ENCODE assay signal across 10 cellular contexts in the genomic region with DNA sequence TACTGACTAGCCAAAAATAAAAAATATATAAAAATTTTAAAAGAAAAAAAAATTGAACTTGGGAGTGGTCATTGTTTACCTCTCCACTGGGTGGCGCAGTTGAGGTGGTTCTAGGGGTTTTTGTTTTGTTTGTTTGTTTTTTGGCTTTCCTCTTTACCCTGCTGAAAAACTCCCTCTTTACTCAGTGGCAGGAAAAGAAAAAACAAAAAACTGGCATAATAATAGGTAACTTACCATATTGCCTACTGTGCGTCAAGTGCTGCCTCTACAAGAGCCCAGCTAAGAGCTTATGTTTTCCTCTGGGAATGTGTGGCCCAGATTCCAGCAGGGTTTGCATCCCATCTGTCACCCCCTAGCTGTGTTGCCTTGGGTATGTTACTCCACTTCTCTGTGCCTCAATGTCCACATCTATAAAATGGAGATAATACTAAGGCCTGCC. TPM values are rescaled to one million over a fixed set of nuclear protein-coding genes. Genes with fewer than 3 reads are reported as not detected.
DNase-seq lines count a peak whose midpoint lies in the region; ATAC-seq and TF ChIP-seq lines count a peak whose summit lies in the region.
"Not testable (repeated sequence)": the region's sequence is repeated elsewhere in the genome, so short reads cannot be mapped to it uniquely, and the experiment has no call there.
"Had no signal": no experiment of that assay in that cellular context is flagged by ENCODE, and none has a peak within 500 bp of the region (broad histone marks: within the 10 kb centered on the region; RNA-seq: fewer than 3 reads in every experiment).

No MANE protein-coding gene starts in this region.

- H4K20me1 ChIP-seq in PC-9 (ENCODE audit: insufficient read depth), result not testable (repeated sequence)

- H3K27me3 Mint-ChIP-seq in CD4-positive, alpha-beta T cell; activated CD4-positive, alpha-beta memory T cell treated with anti-CD3 and anti-CD28 coated beads, Interleukin-2, amount 10 ng/mL, durations not matched to agents 7 days and 5 days: not testable (repeated sequence)
- peaks cover 29% of the 10 kb centered on the region for H3K27me3 Mint-ChIP-seq in HFFc6 (ENCODE audit: insufficient read depth)

- H3K27ac ChIP-seq in CD4-positive, alpha-beta T cell (ENCODE audit: low read depth, low read length); PC-9; brain microvascular endothelial cell: not testable (repeated sequence)

- H3K4me2 ChIP-seq in PC-9, result not testable (repeated sequence)

- ATAC-seq in CD4-positive, alpha-beta T cell (ENCODE audit: poor library complexity), result peak; percentile 15
- ATAC-seq in mucosa of descending colon, result peak; percentile 38

- H3K36me3 Mint-ChIP-seq in CD4-positive, alpha-beta T cell (ENCODE audit: low read depth); HFFc6 (ENCODE audit: low read depth); activated CD4-positive, alpha-beta memory T cell treated with anti-CD3 and anti-CD28 coated beads, Interleukin-2, amount 10 ng/mL, durations not matched to agents 7 days and 5 days (ENCODE audit: low read depth): not testable (repeated sequence)

- H3K9me3 Mint-ChIP-seq in CD4-positive, alpha-beta T cell; HFFc6; activated CD4-positive, alpha-beta memory T cell treated with anti-CD3 and anti-CD28 coated beads, Interleukin-2, amount 10 ng/mL, durations not matched to agents 7 days and 5 days: not testable (repeated sequence)

- not testable (repeated sequence) for H3K4me3 Mint-ChIP-seq in CD4-positive, alpha-beta T cell; HFFc6; activated CD4-positive, alpha-beta memory T cell treated with anti-CD3 and anti-CD28 coated beads, Interleukin-2, amount 10 ng/mL, durations not matched to agents 7 days and 5 days

- BruUV-seq in PC-9 (replicated peaks; lab: Mats Ljungman, UMichigan), result not testable (repeated sequence)

- peaks cover 20% of the 10 kb centered on the region for H3K4me1 Mint-ChIP-seq in CD4-positive, alpha-beta T cell (ENCODE audit: low read depth)
- H3K4me1 Mint-ChIP-seq in HFFc6 (ENCODE audit: low read depth), result not testable (repeated sequence)
- peaks cover 24% of the 10 kb centered on the region for H3K4me1 Mint-ChIP-seq in activated CD4-positive, alpha-beta memory T cell treated with anti-CD3 and anti-CD28 coated beads, Interleukin-2, amount 10 ng/mL, durations not matched to agents 7 days and 5 days

- not testable (repeated sequence) for H3K36me3 ChIP-seq in PC-9 (ENCODE audit: low read depth); brain microvascular endothelial cell (replicated peaks); mucosa of descending colon (ENCODE audit: low read depth)

- not testable (repeated sequence) for H3K9me3 ChIP-seq in CD4-positive, alpha-beta T cell (ENCODE audit: control insufficient read depth, low read length); PC-9 (ENCODE audit: insufficient read depth, low read depth); mucosa of descending colon

- CTCF ChIA-PET in CD4-positive, alpha-beta T cell (lab: Charles Lee), result interaction anchor here (0.6 to 2.1 kb wide), 3 partner anchors 18 to 136 kb away, joined by 3 to 15 read pairs (median 9); no protein-coding TSS in a partner anchor
- CTCF ChIA-PET in PC-9 (lab: Charles Lee), result interaction anchor here (0.5 to 1.0 kb wide), 2 partner anchors 152 to 628 kb away, joined by 3 to 4 read pairs; no protein-coding TSS in a partner anchor
- CTCF ChIA-PET in activated CD4-positive, alpha-beta memory T cell treated with anti-CD3 and anti-CD28 coated beads, Interleukin-2, amount 10 ng/mL, durations not matched to agents 7 days and 5 days (lab: Charles Lee), result interaction anchor here (1.2 to 2.6 kb wide), 5 partner anchors 9 to 307 kb away, joined by 3 to 22 read pairs (median 5); no protein-coding TSS in a partner anchor

- H3K4me1 ChIP-seq in PC-9 (replicated peaks; ENCODE audit: insufficient read depth); mucosa of descending colon (ENCODE audit: low read depth): not testable (repeated sequence)

- H2AFZ ChIP-seq in PC-9, result not testable (repeated sequence)

- H3K4me3 ChIP-seq in PC-9; brain microvascular endothelial cell (ENCODE audit: low read depth, low read length); foreskin fibroblast (ENCODE audit: low read depth in 1 of 2, low read length in 2 of 2); mucosa of descending colon: not testable (repeated sequence)

- H3F3A ChIP-seq in PC-9 (ENCODE audit: insufficient read depth, low read depth), result not testable (repeated sequence)

- intact Hi-C loops in CD4-positive, alpha-beta T cell (cut with DNase I, micrococcal nuclease), result loop anchor here (1.0 to 5.0 kb wide), 4 partner anchors 18 to 182 kb away; partner anchors contain the start of gene HNRNPUL1 (in 1 of the 2)
- intact Hi-C loops in PC-9 (cut with micrococcal nuclease; ENCODE audit: unreplicated experiment), result loop anchor here (2.0 to 5.0 kb wide), 2 partner anchors 78 to 181 kb away; no protein-coding TSS in a partner anchor
- intact Hi-C loops in mucosa of descending colon (cut with DNase I, micrococcal nuclease), result not testable (repeated sequence)

- TF ChIP-seq CTCF in CD4-positive, alpha-beta T cell (IDR thresholded peaks at IDR 0.05), result peak; percentile 75
- TF ChIP-seq CTCF in HFFc6 (IDR thresholded peaks at IDR 0.05) (peak; percentile 89), PC-9 (conservative IDR thresholded peaks at IDR 0.05) (peak; percentile 86), brain microvascular endothelial cell (IDR thresholded peaks at IDR 0.05; ENCODE audit: low read depth, low read length, missing control alignments) (peak; percentile 71), foreskin fibroblast (IDR thresholded peaks at IDR 0.05; ENCODE audit: low read depth, low read length) (peak; percentile 52), mucosa of descending colon (IDR thresholded peaks at IDR 0.05) (peak; percentile 66)

- H3K79me2 ChIP-seq in PC-9 (ENCODE audit: low read depth), result not testable (repeated sequence)

- POLR2A ChIA-PET in CD4-positive, alpha-beta T cell (lab: Charles Lee), result interaction anchor here (0.7 kb wide), 1 partner anchor 464 kb away, joined by 3 read pairs; no protein-coding TSS in a partner anchor
- POLR2A ChIA-PET in PC-9 (lab: Charles Lee; ENCODE audit: unreplicated experiment), result not testable (repeated sequence)
- POLR2A ChIA-PET in activated CD4-positive, alpha-beta memory T cell treated with anti-CD3 and anti-CD28 coated beads, Interleukin-2, amount 10 ng/mL, durations not matched to agents 7 days and 5 days (lab: Charles Lee), result interaction anchor here (1.4 kb wide), 1 partner anchor 18 kb away, joined by 3 read pairs; no protein-coding TSS in a partner anchor

- H3K27ac Mint-ChIP-seq in CD4-positive, alpha-beta T cell, result peak overlapping the region; percentile 54
- H3K27ac Mint-ChIP-seq in HFFc6; activated CD4-positive, alpha-beta memory T cell treated with anti-CD3 and anti-CD28 coated beads, Interleukin-2, amount 10 ng/mL, durations not matched to agents 7 days and 5 days: not testable (repeated sequence)

- in situ Hi-C loops in brain microvascular endothelial cell (cut with HindIII; ENCODE audit: low pct_ligation_motif_present, low sequenced_read_pairs), result not testable (repeated sequence)

- not testable (repeated sequence) for H3K9me2 ChIP-seq in PC-9 (ENCODE audit: insufficient read depth)

- DNase-seq in CD4-positive, alpha-beta T cell, result peak; percentile 22 to 57 (median 42)
- DNase-seq in HFFc6, brain microvascular endothelial cell: not testable (repeated sequence)
- peak in 1 of 2 experiments; percentile 26 for DNase-seq in PC-9
- DNase-seq in activated CD4-positive, alpha-beta memory T cell treated with anti-CD3 and anti-CD28 coated beads, Interleukin-2, amount 10 ng/mL, durations not matched to agents 7 days and 5 days, result peak; percentile 55
- peak in 1 of 2 donors; percentile 39 for DNase-seq in foreskin fibroblast
- DNase-seq in mucosa of descending colon, result peak in 1 of 3 donors; percentile 36
- DNase-seq in stimulated activated CD8-positive, alpha-beta memory T cell treated with anti-CD3 and anti-CD28 coated beads, Interleukin-12 subunit alpha, Interleukin-12 subunit beta, amount 100 ng/mL, for 1 hour (ENCODE audit: low read depth), result peak; percentile 14

- not testable (repeated sequence) for H3K27me3 ChIP-seq in CD4-positive, alpha-beta T cell (ENCODE audit: control insufficient read depth, insufficient read depth, low read length); PC-9 (ENCODE audit: insufficient read depth, low read depth); brain microvascular endothelial cell (replicated peaks)

RNA-seq across cellular contexts. Expression of gene CYP2F1, which starts 12.6 kb away (rescaled TPM):
- total RNA-seq in CD4-positive, alpha-beta T cell, result under 1 TPM; 0.47 to 0.96 TPM
- total RNA-seq in HFFc6 (2021; fragmentation: NEBNext Ultra II Directional; extraction: Animal tissue kit (Norgen Biotek cat#: 25700)), result not detected
- total RNA-seq in PC-9 (2021), result not detected in 2 replicates
- total RNA-seq in activated CD4-positive, alpha-beta memory T cell treated with anti-CD3 and anti-CD28 coated beads, Interleukin-2, amount 10 ng/mL, durations not matched to agents 7 days and 5 days, result not detected
- not detected for total RNA-seq in mucosa of descending colon
- total RNA-seq: cardiac septum, M059J had no signal

RNA-seq across cellular contexts. Expression of gene CYP2A13, which starts 38.5 kb away (rescaled TPM):
- not detected for total RNA-seq in CD4-positive, alpha-beta T cell
- total RNA-seq in HFFc6 (2021; fragmentation: NEBNext Ultra II Directional; extraction: Animal tissue kit (Norgen Biotek cat#: 25700)), result not detected
- not detected in 2 replicates for total RNA-seq in PC-9 (2021)
- not detected for total RNA-seq in activated CD4-positive, alpha-beta memory T cell treated with anti-CD3 and anti-CD28 coated beads, Interleukin-2, amount 10 ng/mL, durations not matched to agents 7 days and 5 days
- total RNA-seq in mucosa of descending colon, result not detected
- total RNA-seq: cardiac septum, M059J had no signal
